ENCODE assay signal across 26 cellular contexts in genomic region chr5:138911441-138911840, GRCh38. TPM values are rescaled to one million over a fixed set of nuclear protein-coding genes. Genes with fewer than 3 reads are reported as not detected.
DNase-seq lines count a peak whose midpoint lies in the region; ATAC-seq and TF ChIP-seq lines count a peak whose summit lies in the region.
"Had no signal": no experiment of that assay in that cellular context is flagged by ENCODE, and none has a peak within 500 bp of the region (broad histone marks: within the 10 kb centered on the region; RNA-seq: fewer than 3 reads in every experiment).

No MANE protein-coding gene starts in this region.

- H3K4me3 ChIP-seq in GM23248 (no peak overlapping the region), adipocyte (ENCODE audit: low read length) (no peak overlapping the region), smooth muscle cell (no peak overlapping the region)
- H3K4me3 ChIP-seq: mucosa of descending colon, neural progenitor cell, Peyer's patch, prostate gland, testis had no signal

- ATAC-seq in HG02588 (IDR thresholded peaks at IDR 0.05; ENCODE audit: unreplicated experiment) (no peak), GM21786 (IDR thresholded peaks at IDR 0.05; ENCODE audit: unreplicated experiment) (no peak)
- ATAC-seq: mucosa of descending colon, T-helper 17 cell had no signal

- in situ Hi-C loops in GM23248 (cut with MboI): no loop called here

- TF ChIP-seq CTCF in smooth muscle cell (IDR thresholded peaks at IDR 0.05; ENCODE audit: borderline replicate concordance, insufficient read depth, poor library complexity, severe bottlenecking): no peak

- H4K20me1 ChIP-seq in GM23248 (ENCODE audit: insufficient read depth) (no peaks in the 10 kb centered on the region), smooth muscle cell (ENCODE audit: low read depth) (peaks cover 73% of the 10 kb centered on the region)

- H3K4me2 ChIP-seq in GM23248 (ENCODE audit: unreplicated experiment) (no peak overlapping the region), smooth muscle cell (peak overlapping the region; percentile 7)
- H3K4me2 ChIP-seq: neural progenitor cell had no signal

- no peaks in the 10 kb centered on the region for H3K9me2 ChIP-seq in GM23248 (ENCODE audit: insufficient read depth)

- H2AFZ ChIP-seq in GM23248 (no peak overlapping the region), smooth muscle cell (ENCODE audit: low read depth) (no peak overlapping the region)
- H2AFZ ChIP-seq: neural progenitor cell had no signal

- H3K9ac ChIP-seq in GM23248: no peak overlapping the region
- no peak overlapping the region for H3K9ac ChIP-seq in adipocyte (ENCODE audit: low read length)
- no peak overlapping the region for H3K9ac ChIP-seq in smooth muscle cell (ENCODE audit: low read depth)
- H3K9ac ChIP-seq: neural progenitor cell had no signal

- H3K79me2 ChIP-seq in GM23248 (ENCODE audit: insufficient read depth) (peaks cover 40% of the 10 kb centered on the region), smooth muscle cell (ENCODE audit: low read depth) (peaks cover 44% of the 10 kb centered on the region)

- H3K27ac ChIP-seq in GM23248: no peak overlapping the region; the same call in 1 of the 2 replicates
- peak overlapping the region; percentile 1 for H3K27ac ChIP-seq in smooth muscle cell (ENCODE audit: low read depth)
- H3K27ac ChIP-seq: epithelial cell of prostate, neural progenitor cell, Peyer's patch, prostate gland, testis had no signal

- H3F3A ChIP-seq in GM23248 (ENCODE audit: insufficient read depth): peaks cover 14% of the 10 kb centered on the region
- H3F3A ChIP-seq in smooth muscle cell (ENCODE audit: low read depth): peaks cover 6% of the 10 kb centered on the region

- H3K36me3 ChIP-seq in GM23248 (ENCODE audit: low read depth) (peaks cover 41% of the 10 kb centered on the region), adipocyte (ENCODE audit: control insufficient read depth, insufficient read depth, low read length, severe bottlenecking) (peaks cover 43% of the 10 kb centered on the region), smooth muscle cell (ENCODE audit: low read depth) (no peaks in the 10 kb centered on the region)
- H3K36me3 ChIP-seq: neural progenitor cell, prostate gland had no signal

- H3K9me3 ChIP-seq in GM23248 (ENCODE audit: low read depth) (no peaks in the 10 kb centered on the region), adipocyte (ENCODE audit: control insufficient read depth, low read length) (no peaks in the 10 kb centered on the region), smooth muscle cell (replicated peaks; ENCODE audit: low read depth) (no peaks in the 10 kb centered on the region)
- H3K9me3 ChIP-seq: mucosa of descending colon, Peyer's patch, prostate gland, testis had no signal

- peak; percentile 34 for DNase-seq in GM23248
- peak; percentile 51 for DNase-seq in adipocyte (ENCODE audit: low read depth)
- peak; percentile 42 for DNase-seq in fibroblast of peridontal ligament (ENCODE audit: extremely low read depth)
- DNase-seq in smooth muscle cell (lab: John Stamatoyannopoulos, UW; ENCODE audit: unreplicated experiment): no peak
- DNase-seq in kidney glomerular epithelial cell (lab: John Stamatoyannopoulos, UW): no peak
- DNase-seq: activated CD4-positive, alpha-beta T cell treated with anti-CD3 and anti-CD28 coated beads, Interleukin-2, amount 10 ng/mL, durations not matched to agents 24 days and 14 days; activated effector memory CD4-positive, alpha-beta T cell treated with anti-CD3 and anti-CD28 coated beads, Interleukin-2, amount 50 U/mL, for 16 hours; CD8-positive, alpha-beta memory T cell; central memory CD4-positive, alpha-beta T cell; DMS79; foreskin melanocyte; hippocampal formation; Kasumi-1; mucosa of descending colon; NCI-H1092; NCI-H2081; NK-92 treated with Interleukin-12 subunit alpha and Interleukin-12 subunit beta, amount 100 ng/mL, for 24 hours; Peyer's patch; stimulated activated CD4-positive, alpha-beta T cell treated with anti-CD3 and anti-CD28 coated beads, Interleukin-1b, Interleukin-23, amount 100 ng/mL, for 48 hours; T-helper 17 cell; testis had no signal

- H3K27me3 ChIP-seq in GM23248 (replicated peaks; ENCODE audit: insufficient read depth) (no peaks in the 10 kb centered on the region), adipocyte (replicated peaks; ENCODE audit: control insufficient read depth, insufficient read depth, low read length) (no peaks in the 10 kb centered on the region), smooth muscle cell (ENCODE audit: low read depth) (no peaks in the 10 kb centered on the region)
- H3K27me3 ChIP-seq: neural progenitor cell, Peyer's patch, testis had no signal

- H3K4me1 ChIP-seq in GM23248 (ENCODE audit: insufficient read depth): peaks cover 17% of the 10 kb centered on the region
- H3K4me1 ChIP-seq in adipocyte (ENCODE audit: control insufficient read depth, insufficient read depth, low read length): no peaks in the 10 kb centered on the region
- peaks cover 5% of the 10 kb centered on the region for H3K4me1 ChIP-seq in smooth muscle cell (ENCODE audit: low read depth)
- H3K4me1 ChIP-seq: Peyer's patch, prostate gland, testis had no signal

RNA-seq across cellular contexts. Expression of gene LRRTM2, which starts 36.3 kb away (rescaled TPM):
- 0.11 and 0.38 TPM in 2 replicates for total RNA-seq in GM23248 (2014; rRNA removed; shearing (Covaris generic))
- polyA plus RNA-seq in GM23248 (2016; fragmentation: Nextera tagmentation; extraction: Ambion mirVana) (0.22 and 0.71 TPM in 2 replicates), smooth muscle cell (0.76 and 0.95 TPM in 2 replicates)
- 0.22 and 0.81 TPM in 2 replicates for total RNA-seq in smooth muscle cell
- total RNA-seq: CD8-positive, alpha-beta memory T cell; prostate gland had no signal
- polyA plus RNA-seq: CD8-positive, alpha-beta memory T cell had no signal

Comparison
In these comparisons a context has a peak if more than half of its experiments do, and no peak if none do; other contexts are left out.
1. DNase-seq: peak in GM23248 (single experiment), adipocyte (single experiment) and fibroblast of peridontal ligament (single experiment); none in smooth muscle cell (single experiment) and kidney glomerular epithelial cell (single experiment).